In genomic region chr6:31971993-31972708, GRCh38 we compare ENCODE assay signal across 8 cellular contexts. TPM values are rescaled to one million over a fixed set of nuclear protein-coding genes. Genes with fewer than 3 reads are reported as not detected.
DNase-seq lines count a peak whose midpoint lies in the region; ATAC-seq and TF ChIP-seq lines count a peak whose summit lies in the region.

Gene DXO, minus strand, starts transcription at chr6:31972138. Its CDS starts 463 bp downstream, at chr6:31971675.

- peak within 1 kb of the TSS; percentile 100 for H3K27ac Mint-ChIP-seq in chondrocyte (ENCODE audit: unreplicated experiment)

- no peak for TF ChIP-seq CTCF in chondrocyte (IDR thresholded peaks at IDR 0.05)
- TF ChIP-seq CTCF in kidney epithelial cell (IDR thresholded peaks at IDR 0.05; ENCODE audit: insufficient read depth, low read length, poor library complexity, severe bottlenecking), result no peak

- peaks cover 2% of the 10 kb centered on the region for H3K36me3 ChIP-seq in kidney epithelial cell (ENCODE audit: control insufficient read depth, insufficient read depth, low read length)

- TF ChIP-seq POLR2A in GM19099 (IDR thresholded peaks at IDR 0.05; ENCODE audit: extremely low read depth, insufficient read length, low read depth), result peak; percentile 24

- H3K4me3 ChIP-seq in kidney epithelial cell (ENCODE audit: low read depth, low read length), result peak within 1 kb of the TSS; percentile 89

- no peaks in the 10 kb centered on the region for H3K27me3 ChIP-seq in kidney epithelial cell (ENCODE audit: control insufficient read depth, insufficient read depth, low read length)

- peaks cover 16% of the 10 kb centered on the region for H3K36me3 Mint-ChIP-seq in chondrocyte (ENCODE audit: low read depth)

- ATAC-seq in HG03432 (IDR thresholded peaks at IDR 0.05; ENCODE audit: unreplicated experiment), result peak; percentile 84

- DNase-seq in AG20443 (ENCODE audit: low spot score), result peak; percentile 98
- peak; percentile 100 for DNase-seq in NCI-H510A (lab: John Stamatoyannopoulos, UW)
- DNase-seq in activated CD4-positive, alpha-beta T cell treated with anti-CD3 and anti-CD28 coated beads for 24 hours (ENCODE audit: low read depth in 2 of 2), result peak; percentile 90 to 91
- DNase-seq in chondrocyte (ENCODE audit: low spot score), result peak; percentile 99
- DNase-seq in kidney epithelial cell (ENCODE audit: low read depth), result peak; percentile 89
- DNase-seq in stimulated activated CD4-positive, alpha-beta T cell treated with anti-CD3 and anti-CD28 coated beads, Interleukin-15, amount 100 ng/mL, for 48 hours (ENCODE audit: low read depth in 2 of 2), result peak; percentile 97 to 98

- peaks cover 36% of the 10 kb centered on the region for H3K4me1 Mint-ChIP-seq in chondrocyte (ENCODE audit: low read depth)

- H3K27me3 Mint-ChIP-seq in chondrocyte (ENCODE audit: low read depth), result no peaks in the 10 kb centered on the region

- no peaks in the 10 kb centered on the region for H3K9me3 Mint-ChIP-seq in chondrocyte (ENCODE audit: low read depth)

- H3K4me3 Mint-ChIP-seq in chondrocyte (ENCODE audit: unreplicated experiment), result peak within 1 kb of the TSS; percentile 96

RNA-seq across cellular contexts. Expression of gene DXO, which starts in this region (rescaled TPM):
- total RNA-seq in chondrocyte (15.8 to 25.9 TPM (median 19.3 TPM) in 3 replicates), kidney epithelial cell (28.1 and 30.6 TPM in 2 replicates)

Comparison
In these comparisons a context has a peak if more than half of its experiments do, and no peak if none do; other contexts are left out.
1. Peak in every context shown above with its lines: DNase-seq, ATAC-seq and H3K4me3 ChIP-seq.